ENCODE assay signal across 1 cellular context in the genomic region with DNA sequence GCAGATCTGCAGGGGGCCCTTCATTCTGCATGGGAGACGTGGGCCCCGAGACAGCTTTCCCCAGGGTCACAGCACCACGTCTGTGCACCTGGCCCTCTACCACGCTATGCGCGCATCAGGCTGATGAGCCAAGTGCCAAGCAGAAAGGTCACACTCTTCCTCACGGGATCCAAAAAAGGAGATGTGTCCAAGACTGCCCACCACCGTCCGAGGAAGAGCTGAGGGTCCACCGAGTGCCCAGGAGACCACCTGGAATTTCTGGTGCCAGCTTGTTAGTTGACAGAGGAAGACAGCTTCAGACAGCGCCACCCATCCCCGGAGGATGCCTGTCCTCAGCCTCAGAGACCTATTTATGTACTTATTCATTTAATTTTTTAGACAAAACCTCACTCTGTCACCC.
TF ChIP-seq lines count a peak whose summit lies in the region.

No MANE protein-coding gene starts in this region.

TF ChIP-seq in H1, 55 proteins besides CTCF, POLR2A, EP300 and RAD21:
- TF ChIP-seq SP1 (IDR thresholded peaks at IDR 0.05; ENCODE audit: low read depth, low read length) (no peak), CBX8 (IDR thresholded peaks at IDR 0.05; ENCODE audit: borderline replicate concordance, low read depth, low read length) (no peak)
